17 cellular contexts compared by ENCODE assay signal in the genomic region with DNA sequence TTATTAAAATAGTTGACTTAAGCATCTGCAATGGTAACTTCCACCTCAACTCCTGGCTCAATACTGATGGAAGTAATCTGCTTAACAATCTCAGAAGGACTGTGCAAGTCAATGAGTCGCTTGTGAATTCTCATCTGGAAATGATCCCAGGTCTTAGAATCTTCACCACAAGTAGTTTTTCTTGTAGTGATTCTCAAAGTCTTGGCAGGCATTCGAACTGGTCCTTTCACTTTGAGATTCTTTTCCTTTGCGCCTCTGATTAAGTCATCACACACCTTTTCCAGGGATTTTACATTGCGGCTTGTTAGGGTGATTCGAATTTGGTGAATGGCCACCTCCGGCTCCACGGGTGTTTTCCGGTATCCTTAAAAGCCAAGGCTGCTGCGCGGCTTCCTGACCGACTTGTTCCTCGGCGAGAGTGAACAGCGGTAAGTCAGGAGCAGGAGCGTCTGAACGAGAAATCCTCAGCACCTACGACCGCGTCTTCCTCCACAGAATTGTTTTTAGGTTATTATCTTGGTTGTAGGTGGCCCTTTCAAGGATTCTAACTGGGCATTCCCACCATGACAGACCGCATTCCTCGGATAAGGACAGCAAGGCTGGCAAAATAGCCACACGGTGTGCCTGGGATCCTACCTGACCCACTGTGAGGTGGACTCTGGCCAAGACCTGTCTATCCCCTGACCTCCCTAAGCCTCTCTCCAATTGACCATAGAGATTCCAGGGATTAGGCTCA. TPM values are rescaled to one million over a fixed set of nuclear protein-coding genes. Genes with fewer than 3 reads are reported as not detected.
DNase-seq lines count a peak whose midpoint lies in the region; ATAC-seq and TF ChIP-seq lines count a peak whose summit lies in the region.
"Had no signal": no experiment of that assay in that cellular context is flagged by ENCODE, and none has a peak within 500 bp of the region (broad histone marks: within the 10 kb centered on the region; RNA-seq: fewer than 3 reads in every experiment).

No MANE protein-coding gene starts in this region.

- 80% methylated on average over 17 of the region's 22 CpGs for WGBS in mammary epithelial cell (ENCODE audit: low coverage, missing lambda C conversion rate)

- H4K20me1 ChIP-seq in HCT116 (ENCODE audit: insufficient read depth), result no peaks in the 10 kb centered on the region
- no peaks in the 10 kb centered on the region for H4K20me1 ChIP-seq in mammary epithelial cell (ENCODE audit: insufficient read depth, low read length)

- H3K4me1 ChIP-seq in HCT116 (ENCODE audit: control insufficient read depth in 1 of 2, insufficient read depth in 2 of 2, low read length in 2 of 2) (peaks cover 22 to 56% of the 10 kb centered on the region in 2 experiments), mammary epithelial cell (ENCODE audit: insufficient read depth, low read length) (peaks cover 59% of the 10 kb centered on the region)

- H3K79me2 ChIP-seq in HCT116 (ENCODE audit: insufficient read depth, low read length) (no peaks in the 10 kb centered on the region), mammary epithelial cell (ENCODE audit: insufficient read depth, low read length) (peaks cover 12% of the 10 kb centered on the region)

- H3K4me3 Mint-ChIP-seq in activated CD4-positive, alpha-beta memory T cell treated with anti-CD3 and anti-CD28 coated beads for 36 hours, result no peak overlapping the region
- H3K4me3 Mint-ChIP-seq: activated T-cell treated with anti-CD3 and anti-CD28 coated beads, Interleukin-2, amount 50 U/mL, for 4 hours; effector memory CD8-positive, alpha-beta T cell had no signal

- RAD21 ChIA-PET in HCT116 (lab: Charles Lee; ENCODE audit: low non-redundant PET in 1 of 2, low total read pairs in 2 of 2, uncharacterized antibody in 2 of 2, unreplicated experiment in 2 of 2), result no interaction called here

- intact Hi-C loops in HCT116 (cut with micrococcal nuclease) (no loop called here), mammary epithelial cell (cut with micrococcal nuclease) (loop anchor here (1.0 to 10.0 kb wide), 3 partner anchors 35 to 333 kb away; partner anchors contain the start of gene CHCHD5)
- intact Hi-C loops in activated CD4-positive, alpha-beta memory T cell treated with anti-CD3 and anti-CD28 coated beads for 36 hours (cut with micrococcal nuclease), result loop anchor here (10.0 kb wide), 1 partner anchor 263 kb away; no protein-coding TSS in a partner anchor

- H3K9me3 ChIP-seq in HCT116 (ENCODE audit: control insufficient read depth in 1 of 2, insufficient read depth in 1 of 2, low read depth in 1 of 2, low read length in 2 of 2) (no peaks in the 10 kb centered on the region), mammary epithelial cell (replicated peaks; ENCODE audit: insufficient read depth, low read length) (no peaks in the 10 kb centered on the region)
- H3K9me3 ChIP-seq: neutrophil, uterus had no signal

- no peak for ATAC-seq in HCT116
- ATAC-seq: activated T-cell treated with anti-CD3 and anti-CD28 coated beads, Interleukin-2, amount 50 U/mL, for 4 hours; effector memory CD8-positive, alpha-beta T cell had no signal

- H3K36me3 Mint-ChIP-seq in activated CD4-positive, alpha-beta memory T cell treated with anti-CD3 and anti-CD28 coated beads for 36 hours, result no peaks in the 10 kb centered on the region

- peaks cover 29% of the 10 kb centered on the region for H3K4me1 Mint-ChIP-seq in activated CD4-positive, alpha-beta memory T cell treated with anti-CD3 and anti-CD28 coated beads for 36 hours (ENCODE audit: low read depth)

- no peaks in the 10 kb centered on the region for H3K9me2 ChIP-seq in HCT116 (ENCODE audit: insufficient read depth)

- no peaks in the 10 kb centered on the region for H3K9me3 Mint-ChIP-seq in activated CD4-positive, alpha-beta memory T cell treated with anti-CD3 and anti-CD28 coated beads for 36 hours
- H3K9me3 Mint-ChIP-seq: activated T-cell treated with anti-CD3 and anti-CD28 coated beads, Interleukin-2, amount 50 U/mL, for 4 hours; effector memory CD8-positive, alpha-beta T cell had no signal

- H3K36me3 ChIP-seq in HCT116 (ENCODE audit: control insufficient read depth in 1 of 2, insufficient read depth in 2 of 2, low read length in 2 of 2) (no peaks in the 10 kb centered on the region), mammary epithelial cell (ENCODE audit: insufficient read depth, low read length) (no peaks in the 10 kb centered on the region)
- H3K36me3 ChIP-seq: neutrophil, uterus had no signal

- BruUV-seq in HCT116 (replicated peaks; lab: Mats Ljungman, UMichigan) (no TSS peak), mammary epithelial cell (replicated peaks; lab: Mats Ljungman, UMichigan) (no TSS peak)

- H3K9ac ChIP-seq in HCT116 (ENCODE audit: low read length) (no peak overlapping the region), mammary epithelial cell (ENCODE audit: insufficient read depth, low read length) (peak overlapping the region; percentile 11)

- POLR2A ChIA-PET in HCT116 (lab: Charles Lee), result no interaction called here
- POLR2A ChIA-PET in activated CD4-positive, alpha-beta memory T cell treated with anti-CD3 and anti-CD28 coated beads for 36 hours (lab: Charles Lee), result no interaction called here

- in situ Hi-C loops in mammary epithelial cell (cut with MboI; ENCODE audit: low sequenced_read_pairs in 2 of 2), result no loop called here

- TF ChIP-seq RAD21 in HCT116 (IDR thresholded peaks at IDR 0.05; ENCODE audit: low read depth), result no peak

- CTCF ChIA-PET in HCT116 (lab: Charles Lee), result no interaction called here
- CTCF ChIA-PET in mammary epithelial cell (lab: Charles Lee; ENCODE audit: low non-redundant PET), result interaction anchor here (0.7 kb wide), 1 partner anchor 15 kb away, joined by 6 read pairs; no protein-coding TSS in a partner anchor
- CTCF ChIA-PET in activated CD4-positive, alpha-beta memory T cell treated with anti-CD3 and anti-CD28 coated beads for 36 hours (lab: Charles Lee), result no interaction called here

- no peak overlapping the region for H3K27ac Mint-ChIP-seq in activated CD4-positive, alpha-beta memory T cell treated with anti-CD3 and anti-CD28 coated beads for 36 hours
- H3K27ac Mint-ChIP-seq: effector memory CD8-positive, alpha-beta T cell had no signal

- H3K4me2 ChIP-seq in HCT116 (ENCODE audit: low read length) (peak overlapping the region; percentile 41), mammary epithelial cell (ENCODE audit: insufficient read depth, low read depth, low read length) (peak overlapping the region; percentile 16)

- H3K27me3 ChIP-seq in HCT116 (ENCODE audit: insufficient read depth, low read length) (no peaks in the 10 kb centered on the region), mammary epithelial cell (ENCODE audit: insufficient read depth, low read length) (no peaks in the 10 kb centered on the region)
- H3K27me3 ChIP-seq: neutrophil, uterus had no signal

- no peaks in the 10 kb centered on the region for H3K27me3 Mint-ChIP-seq in activated CD4-positive, alpha-beta memory T cell treated with anti-CD3 and anti-CD28 coated beads for 36 hours
- H3K27me3 Mint-ChIP-seq: effector memory CD8-positive, alpha-beta T cell had no signal

- H3K27ac ChIP-seq in HCT116 (ENCODE audit: low read depth, low read length) (no peak overlapping the region), mammary epithelial cell (ENCODE audit: insufficient read depth, low read depth, low read length) (peak overlapping the region; percentile 64)
- H3K27ac ChIP-seq: neutrophil, uterus had no signal

- TF ChIP-seq CTCF in HCT116 (IDR thresholded peaks at IDR 0.05 in 2 of 3, conservative IDR thresholded peaks at IDR 0.05 in 1 of 3; ENCODE audit: borderline replicate concordance in 1 of 3, insufficient read depth in 1 of 3, low read depth in 2 of 3, low read length in 2 of 3), result no peak
- no peak for TF ChIP-seq CTCF in mammary epithelial cell (conservative IDR thresholded peaks at IDR 0.05 in 1 of 2, IDR thresholded peaks at IDR 0.05 in 1 of 2; ENCODE audit: extremely low read depth in 1 of 2, insufficient read depth in 1 of 2, low read depth in 1 of 2, low read length in 2 of 2)

- H2AFZ ChIP-seq in HCT116 (ENCODE audit: low read depth, low read length, poor library complexity, severe bottlenecking), result peak overlapping the region; percentile 85
- peak overlapping the region; percentile 1 for H2AFZ ChIP-seq in mammary epithelial cell (ENCODE audit: low read depth, low read length)

- H3K4me3 ChIP-seq in HCT116 (replicated peaks in 1 of 2; ENCODE audit: low read depth in 1 of 2, low read length in 2 of 2) (no peak overlapping the region), mammary epithelial cell (replicated peaks in 1 of 3; ENCODE audit: insufficient read depth in 1 of 3, low read depth in 2 of 3, low read length in 3 of 3) (no peak overlapping the region)
- H3K4me3 ChIP-seq: uterus had no signal

- DNase-seq in A172 (ENCODE audit: low spot score) (peak; percentile 70), HCT116 (ENCODE audit: low read depth, low spot score) (no peak), mammary epithelial cell (peak; percentile 79), iris pigment epithelial cell (ENCODE audit: low read depth) (peak; percentile 86), DMS 273 treated with DMSO at 0.1 percent for 48 hours (lab: John Stamatoyannopoulos, UW) (no peak), NCI-H1417 (lab: John Stamatoyannopoulos, UW) (no peak), GDM1 (lab: John Stamatoyannopoulos, UW) (no peak)
- DNase-seq in activated CD4-positive, alpha-beta memory T cell treated with anti-CD3 and anti-CD28 coated beads for 36 hours, result no peak
- DNase-seq: activated T-cell treated with anti-CD3 and anti-CD28 coated beads, Interleukin-2, amount 50 U/mL, for 4 hours; aorta; DND-41; effector memory CD8-positive, alpha-beta T cell; hippocampal formation; NCI-H524 treated with DMSO at 0.1 percent for 48 hours; SHP77; uterus had no signal

- dilution Hi-C loops in mammary epithelial cell (cut with HindIII; ENCODE audit: low sequenced_read_pairs), result no loop called here

- no peak for TF ChIP-seq POLR2A in HCT116 (IDR thresholded peaks at IDR 0.05; ENCODE audit: borderline replicate concordance, extremely low read depth, insufficient read depth, insufficient read length)

RNA-seq across cellular contexts. Expression of gene SLC20A1, which starts 23.8 kb away (rescaled TPM):
- 112 and 159 TPM in 2 replicates for total RNA-seq in A172 (2014; rRNA removed; shearing (Covaris generic))
- total RNA-seq in HCT116 (2021; ENCODE audit: unreplicated experiment) (154 TPM), mammary epithelial cell (100 to 1,000 TPM; 227 to 533 TPM)
- polyA plus RNA-seq in HCT116 (2012), result 71.6 and 77.7 TPM in 2 replicates
- polyA plus RNA-seq in mammary epithelial cell, result 441 TPM
- 761 TPM for polyA minus RNA-seq in mammary epithelial cell
- total RNA-seq in activated CD4-positive, alpha-beta memory T cell treated with anti-CD3 and anti-CD28 coated beads for 36 hours, result 10 to 100 TPM; 88.8 to 91.3 TPM

RNA-seq across cellular contexts. Expression of gene CHCHD5, which starts 37.6 kb away (rescaled TPM):
- total RNA-seq in A172 (2014; rRNA removed; shearing (Covaris generic)), result 19.9 and 23.5 TPM in 2 replicates
- total RNA-seq in HCT116 (2021; ENCODE audit: unreplicated experiment), result 49.8 TPM
- polyA plus RNA-seq in HCT116 (2012), result 83.8 and 98.8 TPM in 2 replicates
- 10 to 100 TPM; 10.2 to 42.6 TPM for total RNA-seq in mammary epithelial cell
- polyA plus RNA-seq in mammary epithelial cell, result 32.6 TPM
- polyA minus RNA-seq in mammary epithelial cell, result 19.7 TPM
- total RNA-seq in activated CD4-positive, alpha-beta memory T cell treated with anti-CD3 and anti-CD28 coated beads for 36 hours, result 10 to 100 TPM; 39.3 to 41.4 TPM

Comparison
In these comparisons a context has a peak if more than half of its experiments do, and no peak if none do; other contexts are left out.
1. DNase-seq: peak in A172 (single experiment), mammary epithelial cell (single experiment) and iris pigment epithelial cell (single experiment); none in HCT116 (single experiment), activated CD4-positive, alpha-beta memory T cell treated with anti-CD3 and anti-CD28 coated beads for 36 hours (single experiment), DMS 273 treated with DMSO at 0.1 percent for 48 hours (single experiment), NCI-H1417 (0 of 3) and GDM1 (single experiment).